ENCODE assay signal across 19 cellular contexts in genomic region chr12:108788076-108788782, GRCh38. TPM values are rescaled to one million over a fixed set of nuclear protein-coding genes. Genes with fewer than 3 reads are reported as not detected.
DNase-seq lines count a peak whose midpoint lies in the region; ATAC-seq and TF ChIP-seq lines count a peak whose summit lies in the region.
"Had no signal": no experiment of that assay in that cellular context is flagged by ENCODE, and none has a peak within 500 bp of the region (broad histone marks: within the 10 kb centered on the region; RNA-seq: fewer than 3 reads in every experiment).

No MANE protein-coding gene starts in this region.

- DNase-seq in activated naive CD4-positive, alpha-beta T cell treated with anti-CD3 and anti-CD28 coated beads, Interleukin-2, amount 50 U/mL, for 72 hours (ENCODE audit: low spot score in 2 of 2), result no peak
- DNase-seq in activated naive CD4-positive, alpha-beta T cell treated with anti-CD3 and anti-CD28 coated beads, Interleukin-2, amount 50 U/mL, for 16 hours, result no peak
- DNase-seq in cardiac muscle cell (ENCODE audit: low read depth in 1 of 2, low spot score in 1 of 2), result no peak
- peak; percentile 88 for DNase-seq in posterior vena cava (ENCODE audit: low spot score)
- peak; percentile 71 for DNase-seq in ureter (ENCODE audit: low spot score)
- no peak for DNase-seq in glomerular visceral epithelial cell (ENCODE audit: extremely low spot score)
- no peak for DNase-seq in germinal center (ENCODE audit: low spot score)
- DNase-seq in dermis blood vessel endothelial cell, result no peak
- DNase-seq: activated CD4-positive, alpha-beta memory T cell treated with anti-CD3 and anti-CD28 coated beads for 36 hours; activated T-cell treated with anti-CD3 and anti-CD28 coated beads, Interleukin-2, amount 50 U/mL, for 4 hours; NCI-H1048; NCI-H2081 treated with DMSO at 0.1 percent for 48 hours; NCI-H510A treated with DMSO at 0.1 percent for 48 hours; SIG-M5; small intestine; stimulated activated CD8-positive, alpha-beta memory T cell treated with anti-CD3 and anti-CD28 coated beads, Interleukin-4, amount 100 ng/mL, for 48 hours; WERI-Rb-1 had no signal

- no peaks in the 10 kb centered on the region for H3K9me3 Mint-ChIP-seq in activated naive CD4-positive, alpha-beta T cell treated with anti-CD3 and anti-CD28 coated beads, Interleukin-2, amount 50 U/mL, for 72 hours
- H3K9me3 Mint-ChIP-seq: activated CD4-positive, alpha-beta memory T cell treated with anti-CD3 and anti-CD28 coated beads for 36 hours; activated T-cell treated with anti-CD3 and anti-CD28 coated beads, Interleukin-2, amount 50 U/mL, for 4 hours had no signal

- H3K36me3 Mint-ChIP-seq in activated naive CD4-positive, alpha-beta T cell treated with anti-CD3 and anti-CD28 coated beads, Interleukin-2, amount 50 U/mL, for 72 hours, result peaks cover 12 to 13% of the 10 kb centered on the region in 2 donors

- intact Hi-C loops in posterior vena cava (cut with DNase I), result loop anchor here in 1 of 2 donors (5.0 kb wide), 2 partner anchors 56 to 121 kb away; partner anchors contain the start of gene CORO1C

- no peak for ATAC-seq in activated naive CD4-positive, alpha-beta T cell treated with anti-CD3 and anti-CD28 coated beads, Interleukin-2, amount 50 U/mL, for 72 hours
- ATAC-seq: activated T-cell treated with anti-CD3 and anti-CD28 coated beads, Interleukin-2, amount 50 U/mL, for 4 hours had no signal

- H3K27ac ChIP-seq in cardiac muscle cell, result peak overlapping the region; percentile 11
- H3K27ac ChIP-seq: BLaER1, WERI-Rb-1 had no signal

- no peak for TF ChIP-seq CTCF in cardiac muscle cell (IDR thresholded peaks at IDR 0.05; ENCODE audit: low read depth, low read length)

- peak overlapping the region; percentile 69 to 72 for H3K27ac Mint-ChIP-seq in activated naive CD4-positive, alpha-beta T cell treated with anti-CD3 and anti-CD28 coated beads, Interleukin-2, amount 50 U/mL, for 72 hours
- H3K27ac Mint-ChIP-seq: activated CD4-positive, alpha-beta memory T cell treated with anti-CD3 and anti-CD28 coated beads for 36 hours; activated naive CD8-positive, alpha-beta T cell had no signal

- peaks cover 20% of the 10 kb centered on the region for H3K4me1 ChIP-seq in cardiac muscle cell (ENCODE audit: low read depth)

- H3K36me3 ChIP-seq in cardiac muscle cell, result peaks cover 38% of the 10 kb centered on the region

- no peaks in the 10 kb centered on the region for H3K27me3 ChIP-seq in cardiac muscle cell
- H3K27me3 ChIP-seq: BLaER1 had no signal

- no peak overlapping the region for H3K4me3 ChIP-seq in cardiac muscle cell
- H3K4me3 ChIP-seq: BLaER1 had no signal

- no peaks in the 10 kb centered on the region for H3K9me3 ChIP-seq in cardiac muscle cell (ENCODE audit: low read depth)
- H3K9me3 ChIP-seq: BLaER1 had no signal

RNA-seq across cellular contexts. Expression of gene CORO1C, which starts 56.9 kb away (rescaled TPM):
- total RNA-seq in activated naive CD4-positive, alpha-beta T cell treated with anti-CD3 and anti-CD28 coated beads, Interleukin-2, amount 50 U/mL, for 72 hours, result 10 to 100 TPM; 61.5 to 87.5 TPM
- 48.0 and 65.4 TPM in 2 replicates for total RNA-seq in cardiac muscle cell
- 67.5 and 72.5 TPM in 2 replicates for polyA plus RNA-seq in cardiac muscle cell
- 100 to 1,000 TPM; 361 to 548 TPM for total RNA-seq in posterior vena cava
- 167 TPM for total RNA-seq in ureter
- 131 and 213 TPM in 2 replicates for total RNA-seq in dermis blood vessel endothelial cell

Comparison
In these comparisons a context has a peak if more than half of its experiments do, and no peak if none do; other contexts are left out.
1. DNase-seq: peak in posterior vena cava (single experiment) and ureter (single experiment); none in activated naive CD4-positive, alpha-beta T cell treated with anti-CD3 and anti-CD28 coated beads, Interleukin-2, amount 50 U/mL, for 72 hours (0 of 2), activated naive CD4-positive, alpha-beta T cell treated with anti-CD3 and anti-CD28 coated beads, Interleukin-2, amount 50 U/mL, for 16 hours (single experiment), cardiac muscle cell (0 of 2), glomerular visceral epithelial cell (single experiment), germinal center (single experiment) and dermis blood vessel endothelial cell (single experiment).